Comparison of ENCODE assay signal across 19 cellular contexts in the genomic region with DNA sequence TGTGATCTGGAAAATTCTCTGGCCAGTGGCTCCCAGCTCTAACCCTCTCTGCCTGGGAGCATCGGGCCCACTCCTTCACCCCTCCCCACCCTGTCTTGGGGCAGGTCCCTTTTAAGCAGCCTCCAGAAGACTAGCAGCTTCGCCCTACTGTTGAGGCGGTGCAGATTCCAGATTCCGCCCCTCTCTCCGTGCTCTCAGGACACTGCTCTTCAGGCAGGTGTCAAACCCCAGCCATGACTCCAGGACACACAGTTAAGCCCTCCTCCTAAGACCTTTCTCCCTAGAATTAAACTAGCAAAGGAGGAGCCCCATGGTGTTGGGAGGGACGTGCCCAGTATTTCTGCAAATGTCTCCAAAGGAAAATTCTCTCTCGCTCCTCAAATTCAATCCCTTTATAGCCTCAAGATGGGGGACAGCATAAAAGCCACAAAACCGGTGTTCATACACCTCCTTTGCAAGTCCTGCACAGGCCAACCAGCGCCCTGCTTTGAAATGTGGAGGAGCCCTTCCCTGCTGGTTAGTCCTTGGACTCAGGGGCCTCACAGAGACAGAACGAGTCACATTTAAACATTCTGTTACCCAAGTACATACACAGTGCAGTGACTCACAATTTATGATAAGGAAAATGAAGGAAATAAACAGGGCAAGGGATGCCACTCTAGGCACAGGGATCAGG. TPM values are rescaled to one million over a fixed set of nuclear protein-coding genes. Genes with fewer than 3 reads are reported as not detected.
DNase-seq lines count a peak whose midpoint lies in the region; ATAC-seq, FAIRE-seq and TF ChIP-seq lines count a peak whose summit lies in the region.
"Had no signal": no experiment of that assay in that cellular context is flagged by ENCODE, and none has a peak within 500 bp of the region (broad histone marks: within the 10 kb centered on the region; RNA-seq: fewer than 3 reads in every experiment).

No MANE protein-coding gene starts in this region.

- no peak overlapping the region for H2AK9ac ChIP-seq in IMR-90 (replicated peaks; ENCODE audit: low read depth, low read length, poor library complexity)

- CTCF ChIA-PET in IMR-90 (lab: Yijun Ruan, JAX) = no interaction called here
- CTCF ChIA-PET in K562 (lab: Yijun Ruan, JAX; ENCODE audit: low intra/inter-chr PET ratio) = no interaction called here
- CTCF ChIA-PET in CD4-positive, alpha-beta T cell (lab: Charles Lee) = no interaction called here

- in situ Hi-C loops in IMR-90 (cut with MboI; ENCODE audit: low sequenced_read_pairs) = no loop called here
- in situ Hi-C loops in K562 (cut with MboI) = no loop called here

- H4K5ac ChIP-seq in IMR-90 (ENCODE audit: low read depth, low read length) = no peak overlapping the region

- no peak overlapping the region for H4K8ac ChIP-seq in IMR-90 (ENCODE audit: low read depth in 2 of 2, low read length in 2 of 2)

- H3K14ac ChIP-seq in IMR-90 (replicated peaks; ENCODE audit: low read depth, low read length) = no peak overlapping the region

- no peaks in the 10 kb centered on the region for H3K79me2 ChIP-seq in K562 (ENCODE audit: control insufficient read depth, insufficient read depth, low read length)
- no peaks in the 10 kb centered on the region for H3K79me2 ChIP-seq in smooth muscle cell (ENCODE audit: low read depth)

- no peak overlapping the region for H3K4ac ChIP-seq in IMR-90 (ENCODE audit: low read depth, low read length)

- no peaks in the 10 kb centered on the region for H4K20me1 ChIP-seq in IMR-90 (ENCODE audit: insufficient read depth, low read length)
- no peaks in the 10 kb centered on the region for H4K20me1 ChIP-seq in K562 (replicated peaks; ENCODE audit: control insufficient read depth, insufficient read depth, low read length)
- no peaks in the 10 kb centered on the region for H4K20me1 ChIP-seq in smooth muscle cell (ENCODE audit: low read depth)

- H3K36me3 ChIP-seq in IMR-90 (ENCODE audit: control insufficient read depth, insufficient read depth, low read length) = no peaks in the 10 kb centered on the region
- no peaks in the 10 kb centered on the region for H3K36me3 ChIP-seq in K562 (ENCODE audit: control insufficient read depth, insufficient read depth, low read length)
- H3K36me3 ChIP-seq in smooth muscle cell (ENCODE audit: low read depth) = no peaks in the 10 kb centered on the region
- H3K36me3 ChIP-seq: BE2C, SJCRH30 had no signal

- H3K9ac ChIP-seq in IMR-90 (ENCODE audit: low read depth, low read length) = no peak overlapping the region
- peak overlapping the region in 1 of 2 experiments; percentile 53; a peak in 1 of 4 replicates for H3K9ac ChIP-seq in K562 (ENCODE audit: insufficient read depth in 1 of 2, low read depth in 2 of 2, low read length in 2 of 2)
- no peak overlapping the region for H3K9ac ChIP-seq in smooth muscle cell (ENCODE audit: low read depth)

- H3K4me3 ChIP-seq in IMR-90 (ENCODE audit: insufficient read depth, low read depth, low read length) (no peak overlapping the region), K562 (no peak overlapping the region), smooth muscle cell (no peak overlapping the region)
- H3K4me3 ChIP-seq: SJCRH30 had no signal

- TF ChIP-seq CTCF in IMR-90 (conservative IDR thresholded peaks at IDR 0.05; ENCODE audit: low read depth, low read length) = no peak
- TF ChIP-seq CTCF in K562 (IDR thresholded peaks at IDR 0.05 in 2 of 3, conservative IDR thresholded peaks at IDR 0.05 in 1 of 3; ENCODE audit: insufficient read depth in 2 of 3, low read depth in 1 of 3, low read length in 3 of 3) = no peak
- no peak for TF ChIP-seq CTCF in smooth muscle cell (IDR thresholded peaks at IDR 0.05; ENCODE audit: borderline replicate concordance, insufficient read depth, poor library complexity, severe bottlenecking)
- TF ChIP-seq CTCF in CD4-positive, alpha-beta T cell (IDR thresholded peaks at IDR 0.05) = no peak

- no peak for FAIRE-seq in K562 (lab: Jason Lieb, UNC)

- H3K56ac ChIP-seq in IMR-90 (ENCODE audit: extremely low read depth, insufficient read depth, low read length) = no peak overlapping the region

- H3K4me3 Mint-ChIP-seq in CD4-positive, alpha-beta T cell = no peak overlapping the region
- H3K4me3 Mint-ChIP-seq: CD8-positive, alpha-beta T cell had no signal

- H3K18ac ChIP-seq in IMR-90 (ENCODE audit: low read depth, low read length) = no peak overlapping the region

- BruUV-seq in IMR-90 (replicated peaks; lab: Mats Ljungman, UMichigan) = no TSS peak
- no TSS peak for BruUV-seq in K562 (replicated peaks; lab: Mats Ljungman, UMichigan)

- no peak overlapping the region for H2AK5ac ChIP-seq in IMR-90 (ENCODE audit: low read depth, low read length)

- TF ChIP-seq RAD21 in IMR-90 (IDR thresholded peaks at IDR 0.05; ENCODE audit: low read length) (no peak), K562 (CRISPR knock-in tag; conservative IDR thresholded peaks at IDR 0.05 in 1 of 2, IDR thresholded peaks at IDR 0.05 in 1 of 2) (no peak)

- TF ChIP-seq POLR2A in IMR-90 (IDR thresholded peaks at IDR 0.05; ENCODE audit: low read depth, low read length) (no peak), K562 (conservative IDR thresholded peaks at IDR 0.05) (no peak)

- H2BK20ac ChIP-seq in IMR-90 (ENCODE audit: low read depth, low read length) = no peak overlapping the region

- H3K79me1 ChIP-seq in IMR-90 (ENCODE audit: low read depth in 1 of 2, low read length in 2 of 2) = no peaks in the 10 kb centered on the region

- H3K27ac Mint-ChIP-seq in CD4-positive, alpha-beta T cell = no peak overlapping the region
- H3K27ac Mint-ChIP-seq: CD8-positive, alpha-beta T cell; IgD-negative memory B cell had no signal

- H2BK120ac ChIP-seq in IMR-90 (ENCODE audit: low read depth, low read length) = no peak overlapping the region

- POLR2A ChIA-PET in IMR-90 (lab: Charles Lee; ENCODE audit: unreplicated experiment) = no interaction called here
- POLR2A ChIA-PET in K562 (lab: Yijun Ruan, JAX) = interaction anchor here (0.6 to 1.4 kb wide), 5 partner anchors 8 to 423 kb away, joined by 3 to 6 read pairs (median 3); no protein-coding TSS in a partner anchor
- POLR2A ChIA-PET in CD4-positive, alpha-beta T cell (lab: Charles Lee) = no interaction called here

- H2BK15ac ChIP-seq in IMR-90 (ENCODE audit: low read depth, low read length) = no peak overlapping the region

- H3K9me3 ChIP-seq in IMR-90 (ENCODE audit: control insufficient read depth, insufficient read depth, low read length) = no peaks in the 10 kb centered on the region
- no peaks in the 10 kb centered on the region; the same call in 1 of the 2 replicates for H3K9me3 ChIP-seq in K562 (replicated peaks; ENCODE audit: control insufficient read depth, insufficient read depth, low read depth, low read length)
- H3K9me3 ChIP-seq in smooth muscle cell (replicated peaks; ENCODE audit: low read depth) = no peaks in the 10 kb centered on the region
- no peaks in the 10 kb centered on the region for H3K9me3 ChIP-seq in CD4-positive, alpha-beta T cell (ENCODE audit: control insufficient read depth, low read length)
- H3K9me3 ChIP-seq: SJCRH30 had no signal

- no peak overlapping the region for H3K23ac ChIP-seq in IMR-90 (ENCODE audit: low read depth, low read length)

- H3K27ac ChIP-seq in IMR-90 (ENCODE audit: insufficient read depth, low read length) = no peak overlapping the region
- no peak overlapping the region for H3K27ac ChIP-seq in K562 (ENCODE audit: extremely low read depth, low read depth, low read length)
- H3K27ac ChIP-seq in smooth muscle cell (ENCODE audit: low read depth) = no peak overlapping the region
- H3K27ac ChIP-seq in CD4-positive, alpha-beta T cell (ENCODE audit: low read depth, low read length) = no peak overlapping the region
- H3K27ac ChIP-seq: SJCRH30 had no signal

- no CpG with 5 or more reads among the region's 10 CpGs for WGBS in IMR-90 (ENCODE audit: extremely low coverage in 2 of 2, insufficient read length in 1 of 2), 2 experiments
- 43% methylated on average over 10 of the region's 10 CpGs for WGBS in K562 (ENCODE audit: insufficient coverage, low coverage, missing lambda C conversion rate)
- 69% methylated on average over 10 of the region's 10 CpGs for WGBS in smooth muscle cell (ENCODE audit: low lambda C conversion rate)

- no peak for ATAC-seq in IMR-90 (ENCODE audit: low read depth)
- ATAC-seq in K562 = no peak; the same call in 2 of the 3 replicates
- ATAC-seq in HG03025 (IDR thresholded peaks at IDR 0.05; ENCODE audit: low FRiP score, unreplicated experiment) = no peak
- no peak for ATAC-seq in HG03039 (IDR thresholded peaks at IDR 0.05; ENCODE audit: unreplicated experiment)
- ATAC-seq in CD4-positive, alpha-beta T cell (ENCODE audit: poor library complexity) = no peak
- ATAC-seq: CD8-positive, alpha-beta T cell had no signal

- H3F3A ChIP-seq in smooth muscle cell (ENCODE audit: low read depth) = no peaks in the 10 kb centered on the region

- H3K4me1 Mint-ChIP-seq in CD4-positive, alpha-beta T cell (ENCODE audit: low read depth) = peaks cover 11% of the 10 kb centered on the region

- H2AFZ ChIP-seq in IMR-90 (replicated peaks; ENCODE audit: low read length, poor library complexity) (no peak overlapping the region), K562 (ENCODE audit: low read depth, low read length) (peak overlapping the region; percentile 20; the same call in 1 of the 2 replicates), smooth muscle cell (ENCODE audit: low read depth) (no peak overlapping the region)

- H3K9me1 ChIP-seq in IMR-90 (ENCODE audit: insufficient read depth, low read length) = no peaks in the 10 kb centered on the region
- H3K9me1 ChIP-seq in K562 (ENCODE audit: control insufficient read depth, insufficient read depth, low read length) = no peaks in the 10 kb centered on the region

- no peaks in the 10 kb centered on the region for H3K36me3 Mint-ChIP-seq in CD4-positive, alpha-beta T cell (ENCODE audit: low read depth)
- H3K36me3 Mint-ChIP-seq: CD8-positive, alpha-beta T cell had no signal

- H3K9me3 Mint-ChIP-seq in CD4-positive, alpha-beta T cell = no peaks in the 10 kb centered on the region
- H3K9me3 Mint-ChIP-seq: CD8-positive, alpha-beta T cell had no signal

- peak; percentile 11 for DNase-seq in IMR-90
- DNase-seq in K562 (ENCODE audit: extremely low read depth in 1 of 4, low spot score in 3 of 4) = no peak
- peak; percentile 54 for DNase-seq in islet precursor cell
- no peak for DNase-seq in smooth muscle cell (lab: John Stamatoyannopoulos, UW; ENCODE audit: unreplicated experiment)
- DNase-seq in CD4-positive, alpha-beta T cell = no peak
- DNase-seq: BE2C; CD8-positive, alpha-beta T cell; H7; NCI-H1417; NCI-H1930; NCI-H2171; NCI-H446 treated with DMSO at 0.1 percent for 48 hours; NCI-H748 treated with DMSO at 0.1 percent for 48 hours; SJCRH30 had no signal

- no peak overlapping the region for H3K4me2 ChIP-seq in IMR-90 (ENCODE audit: low read depth, low read length)
- H3K4me2 ChIP-seq in K562 (ENCODE audit: insufficient read depth, low read length) = no peak overlapping the region
- peak overlapping the region; percentile 45 for H3K4me2 ChIP-seq in smooth muscle cell

- H2BK5ac ChIP-seq in IMR-90 (ENCODE audit: low read depth, low read length, poor library complexity, severe bottlenecking) = no peak overlapping the region

- intact Hi-C loops in IMR-90 (cut with micrococcal nuclease) (no loop called here), K562 (cut with micrococcal nuclease) (no loop called here)
- intact Hi-C loops in CD4-positive, alpha-beta T cell (cut with DNase I, micrococcal nuclease) = loop anchor here in 1 of 2 experiments (5.0 kb wide), 1 partner anchor 172 kb away; a partner anchor contains a TSS

- no peak for TF ChIP-seq EP300 in K562 (IDR thresholded peaks at IDR 0.05; ENCODE audit: low read length)

- peaks cover 52% of the 10 kb centered on the region for H3K27me3 Mint-ChIP-seq in CD4-positive, alpha-beta T cell

- H4K91ac ChIP-seq in IMR-90 (ENCODE audit: insufficient read depth, low read depth, low read length) = no peak overlapping the region

- dilution Hi-C loops in IMR-90 (cut with HindIII; ENCODE audit: low sequenced_read_pairs, unreplicated experiment) = no loop called here

- H3K27me3 ChIP-seq in IMR-90 (ENCODE audit: control insufficient read depth, insufficient read depth, low read length) (peaks cover 74% of the 10 kb centered on the region), K562 (ENCODE audit: control insufficient read depth in 2 of 2, insufficient read depth in 2 of 2, low read length in 2 of 2) (peaks cover 5 to 18% of the 10 kb centered on the region in 2 experiments), smooth muscle cell (ENCODE audit: low read depth) (peaks cover 41% of the 10 kb centered on the region)
- peaks cover 16% of the 10 kb centered on the region for H3K27me3 ChIP-seq in CD4-positive, alpha-beta T cell (ENCODE audit: control insufficient read depth, insufficient read depth, low read length)

- H3K4me1 ChIP-seq in IMR-90 (ENCODE audit: control insufficient read depth, insufficient read depth, low read length) (no peaks in the 10 kb centered on the region), K562 (replicated peaks in 1 of 2; ENCODE audit: control insufficient read depth in 2 of 2, insufficient read depth in 2 of 2, low read length in 2 of 2) (peaks cover 17 to 23% of the 10 kb centered on the region in 2 experiments), smooth muscle cell (ENCODE audit: low read depth) (peaks cover 5% of the 10 kb centered on the region)
- H3K4me1 ChIP-seq: BE2C, SJCRH30 had no signal

RNA-seq across cellular contexts. Expression of a gene that starts 7.2 kb away (rescaled TPM):
- total RNA-seq in IMR-90 (2012; rRNA removed) (not detected in 2 replicates), K562 (2014; rRNA removed) (not detected in 2 replicates), K562 (2014; rRNA removed; fragmentation: Illumina TruSeq; extraction: Trizol) (not detected in 2 replicates), K562 (2015; rRNA removed; fragmentation: Illumina TruSeq; extraction: Trizol) (not detected in 2 replicates), K562 (2021) (0.11 TPM in 1 of 2 replicates, not detected in the other), smooth muscle cell (1.7 and 4.1 TPM in 2 replicates)
- polyA plus RNA-seq in IMR-90 (2012; rRNA removed) (not detected in 2 replicates), K562 (2011; rRNA removed) (not detected in 2 replicates), K562 (2014; fragmentation: Illumina TruSeq; extraction: Trizol) (not detected in 2 replicates), K562 (2014; fragmentation: Nextera tagmentation; extraction: Ambion mirVana) (not detected), K562 (2014; rRNA removed) (0.07 TPM in 1 of 2 replicates, not detected in the other), smooth muscle cell (3.3 TPM in 2 replicates)
- polyA plus RNA-seq in IMR-90 (2012; cell fraction: cytosol; rRNA removed) = not detected in 2 replicates
- 0.06 TPM in 1 of 2 replicates, not detected in the other for polyA plus RNA-seq in IMR-90 (2012; cell fraction: nucleus; rRNA removed; ENCODE audit: low replicate concordance)
- not detected in 2 replicates for total RNA-seq in K562 (2011; cell fraction: chromatin; rRNA removed; ENCODE audit: low replicate concordance)
- not detected in 2 replicates for total RNA-seq in K562 (2011; cell fraction: nucleolus; rRNA removed)
- not detected in 2 replicates for total RNA-seq in K562 (2011; cell fraction: nucleoplasm; rRNA removed)
- polyA plus RNA-seq in K562 (2011; cell fraction: cytosol; rRNA removed) = 0.03 and 0.04 TPM in 2 replicates
- not detected in 2 replicates for polyA plus RNA-seq in K562 (2011; cell fraction: nucleus; rRNA removed)
- 1.1 TPM in 1 of 2 replicates, not detected in the other for polyA plus RNA-seq in K562 (2012)
- polyA minus RNA-seq in K562 (2011; rRNA and poly(A)+ RNA removed) = 0.57 TPM in 1 of 2 replicates, not detected in the other
- not detected in 2 replicates for polyA minus RNA-seq in K562 (2011; cell fraction: cytosol; rRNA and poly(A)+ RNA removed)
- polyA minus RNA-seq in K562 (2011; cell fraction: nucleus; rRNA and poly(A)+ RNA removed) = not detected in 2 replicates
- total RNA-seq in CD4-positive, alpha-beta T cell = not detected
- total RNA-seq: CD8-positive, alpha-beta T cell; H7; RPMI7951; SJCRH30 had no signal
- polyA plus RNA-seq: AG04450, IgD-negative memory B cell had no signal

RNA-seq across cellular contexts. Expression of a gene that starts 26.5 kb away (rescaled TPM):
- total RNA-seq in IMR-90 (2012; rRNA removed) = 8.9 and 11.5 TPM in 2 replicates
- 11.0 and 13.2 TPM in 2 replicates for polyA plus RNA-seq in IMR-90 (2012; rRNA removed)
- 5.2 and 6.8 TPM in 2 replicates for polyA plus RNA-seq in IMR-90 (2012; cell fraction: cytosol; rRNA removed)
- polyA plus RNA-seq in IMR-90 (2012; cell fraction: nucleus; rRNA removed; ENCODE audit: low replicate concordance) = 18.8 and 24.9 TPM in 2 replicates
- total RNA-seq in K562 (2011; cell fraction: chromatin; rRNA removed; ENCODE audit: low replicate concordance) = 68.2 and 109 TPM in 2 replicates
- 49.3 and 61.5 TPM in 2 replicates for total RNA-seq in K562 (2011; cell fraction: nucleolus; rRNA removed)
- 63.9 and 64.8 TPM in 2 replicates for total RNA-seq in K562 (2011; cell fraction: nucleoplasm; rRNA removed)
- total RNA-seq in K562 (2014; rRNA removed) = 21.1 and 25.7 TPM in 2 replicates
- 18.0 and 18.8 TPM in 2 replicates for total RNA-seq in K562 (2014; rRNA removed; fragmentation: Illumina TruSeq; extraction: Trizol)
- total RNA-seq in K562 (2015; rRNA removed; fragmentation: Illumina TruSeq; extraction: Trizol) = 20.3 and 21.7 TPM in 2 replicates
- 27.0 and 27.5 TPM in 2 replicates for total RNA-seq in K562 (2021)
- 27.1 and 40.0 TPM in 2 replicates for polyA plus RNA-seq in K562 (2011; rRNA removed)
- polyA plus RNA-seq in K562 (2011; cell fraction: cytosol; rRNA removed) = 21.3 and 26.4 TPM in 2 replicates
- 137 and 165 TPM in 2 replicates for polyA plus RNA-seq in K562 (2011; cell fraction: nucleus; rRNA removed)
- 27.9 and 31.8 TPM in 2 replicates for polyA plus RNA-seq in K562 (2012)
- polyA plus RNA-seq in K562 (2014; fragmentation: Illumina TruSeq; extraction: Trizol) = 27.8 and 31.0 TPM in 2 replicates
- polyA plus RNA-seq in K562 (2014; fragmentation: Nextera tagmentation; extraction: Ambion mirVana) = 10 to 100 TPM; 16.3 to 27.8 TPM
- polyA plus RNA-seq in K562 (2014; rRNA removed) = 23.5 and 25.9 TPM in 2 replicates
- 20.7 and 21.6 TPM in 2 replicates for polyA minus RNA-seq in K562 (2011; rRNA and poly(A)+ RNA removed)
- 11.4 and 13.6 TPM in 2 replicates for polyA minus RNA-seq in K562 (2011; cell fraction: cytosol; rRNA and poly(A)+ RNA removed)
- 27.5 and 39.7 TPM in 2 replicates for polyA minus RNA-seq in K562 (2011; cell fraction: nucleus; rRNA and poly(A)+ RNA removed)
- total RNA-seq in smooth muscle cell = 9.2 and 15.6 TPM in 2 replicates
- 15.0 and 22.8 TPM in 2 replicates for polyA plus RNA-seq in smooth muscle cell
- 1 to 10 TPM; 4.6 to 6.4 TPM for total RNA-seq in CD4-positive, alpha-beta T cell

RNA-seq across cellular contexts. Expression of a gene that starts 35.2 kb away (rescaled TPM):
- not detected in 2 replicates for total RNA-seq in IMR-90 (2012; rRNA removed)
- not detected in 2 replicates for polyA plus RNA-seq in IMR-90 (2012; rRNA removed)
- 0.03 TPM in 1 of 2 replicates, not detected in the other for polyA plus RNA-seq in IMR-90 (2012; cell fraction: cytosol; rRNA removed)
- polyA plus RNA-seq in IMR-90 (2012; cell fraction: nucleus; rRNA removed; ENCODE audit: low replicate concordance) = 0.02 TPM in 1 of 2 replicates, not detected in the other
- 0.12 and 0.14 TPM in 2 replicates for total RNA-seq in K562 (2011; cell fraction: chromatin; rRNA removed; ENCODE audit: low replicate concordance)
- 0.17 TPM in 1 of 2 replicates, not detected in the other for total RNA-seq in K562 (2011; cell fraction: nucleolus; rRNA removed)
- not detected in 2 replicates for total RNA-seq in K562 (2011; cell fraction: nucleoplasm; rRNA removed)
- total RNA-seq in K562 (2014; rRNA removed) = not detected in 2 replicates
- total RNA-seq in K562 (2014; rRNA removed; fragmentation: Illumina TruSeq; extraction: Trizol) = not detected in 2 replicates
- not detected in 2 replicates for total RNA-seq in K562 (2015; rRNA removed; fragmentation: Illumina TruSeq; extraction: Trizol)
- total RNA-seq in K562 (2021) = 0.47 TPM in 1 of 2 replicates, not detected in the other
- polyA plus RNA-seq in K562 (2011; rRNA removed) = 0.15 and 0.39 TPM in 2 replicates
- polyA plus RNA-seq in K562 (2011; cell fraction: cytosol; rRNA removed) = 0.06 and 0.33 TPM in 2 replicates
- polyA plus RNA-seq in K562 (2011; cell fraction: nucleus; rRNA removed) = 0.06 and 0.34 TPM in 2 replicates
- polyA plus RNA-seq in K562 (2012) = 0.03 and 0.08 TPM in 2 replicates
- polyA plus RNA-seq in K562 (2014; fragmentation: Illumina TruSeq; extraction: Trizol) = 0.06 TPM in 1 of 2 replicates, not detected in the other
- under 1 TPM in 1 of 2 experiments, not detected in 1; 0.04 TPM for polyA plus RNA-seq in K562 (2014; fragmentation: Nextera tagmentation; extraction: Ambion mirVana)
- 0.03 TPM in 1 of 2 replicates, not detected in the other for polyA plus RNA-seq in K562 (2014; rRNA removed)
- 0.06 and 0.32 TPM in 2 replicates for polyA minus RNA-seq in K562 (2011; rRNA and poly(A)+ RNA removed)
- polyA minus RNA-seq in K562 (2011; cell fraction: cytosol; rRNA and poly(A)+ RNA removed) = not detected in 2 replicates
- not detected in 2 replicates for polyA minus RNA-seq in K562 (2011; cell fraction: nucleus; rRNA and poly(A)+ RNA removed)
- total RNA-seq in smooth muscle cell = not detected in 2 replicates
- polyA plus RNA-seq in smooth muscle cell = 0.09 TPM in 1 of 2 replicates, not detected in the other
- total RNA-seq in CD4-positive, alpha-beta T cell = under 1 TPM in 1 of 2 experiments, not detected in 1; 0.77 TPM
- total RNA-seq: CD8-positive, alpha-beta T cell; H7 had no signal
- polyA plus RNA-seq: AG04450, IgD-negative memory B cell had no signal

RNA-seq across cellular contexts. Expression of a gene that starts 53.0 kb away (rescaled TPM):
- total RNA-seq in IMR-90 (2012; rRNA removed) = not detected in 2 replicates
- not detected in 2 replicates for polyA plus RNA-seq in IMR-90 (2012; rRNA removed)
- not detected in 2 replicates for polyA plus RNA-seq in IMR-90 (2012; cell fraction: cytosol; rRNA removed)
- not detected in 2 replicates for polyA plus RNA-seq in IMR-90 (2012; cell fraction: nucleus; rRNA removed; ENCODE audit: low replicate concordance)
- not detected in 2 replicates for total RNA-seq in K562 (2011; cell fraction: chromatin; rRNA removed; ENCODE audit: low replicate concordance)
- not detected in 2 replicates for total RNA-seq in K562 (2011; cell fraction: nucleolus; rRNA removed)
- total RNA-seq in K562 (2011; cell fraction: nucleoplasm; rRNA removed) = not detected in 2 replicates
- 0.08 TPM in 1 of 2 replicates, not detected in the other for total RNA-seq in K562 (2014; rRNA removed)
- total RNA-seq in K562 (2014; rRNA removed; fragmentation: Illumina TruSeq; extraction: Trizol) = not detected in 2 replicates
- 0.33 and 0.45 TPM in 2 replicates for total RNA-seq in K562 (2015; rRNA removed; fragmentation: Illumina TruSeq; extraction: Trizol)
- total RNA-seq in K562 (2021) = 0.20 and 0.22 TPM in 2 replicates
- not detected in 2 replicates for polyA plus RNA-seq in K562 (2011; rRNA removed)
- not detected in 2 replicates for polyA plus RNA-seq in K562 (2011; cell fraction: cytosol; rRNA removed)
- 0.04 TPM in 1 of 2 replicates, not detected in the other for polyA plus RNA-seq in K562 (2011; cell fraction: nucleus; rRNA removed)
- polyA plus RNA-seq in K562 (2012) = 1.7 and 2.5 TPM in 2 replicates
- 0.21 and 0.30 TPM in 2 replicates for polyA plus RNA-seq in K562 (2014; fragmentation: Illumina TruSeq; extraction: Trizol)
- under 1 TPM; 0.07 to 0.11 TPM for polyA plus RNA-seq in K562 (2014; fragmentation: Nextera tagmentation; extraction: Ambion mirVana)
- polyA plus RNA-seq in K562 (2014; rRNA removed) = 0.17 and 0.22 TPM in 2 replicates
- polyA minus RNA-seq in K562 (2011; rRNA and poly(A)+ RNA removed) = not detected in 2 replicates
- not detected in 2 replicates for polyA minus RNA-seq in K562 (2011; cell fraction: cytosol; rRNA and poly(A)+ RNA removed)
- polyA minus RNA-seq in K562 (2011; cell fraction: nucleus; rRNA and poly(A)+ RNA removed) = not detected in 2 replicates
- total RNA-seq in smooth muscle cell = not detected in 2 replicates
- polyA plus RNA-seq in smooth muscle cell = not detected in 2 replicates
- total RNA-seq in CD4-positive, alpha-beta T cell = not detected
- total RNA-seq: CD8-positive, alpha-beta T cell; H7; RPMI7951; SJCRH30 had no signal
- polyA plus RNA-seq: AG04450, IgD-negative memory B cell had no signal

Comparison
In these comparisons a context has a peak if more than half of its experiments do, and no peak if none do; other contexts are left out.
1. DNase-seq: peak in IMR-90 (single experiment) and islet precursor cell (single experiment); none in K562 (0 of 4), smooth muscle cell (single experiment) and CD4-positive, alpha-beta T cell (0 of 10).